Comparison of ENCODE assay signal across 11 cellular contexts in the genomic region with DNA sequence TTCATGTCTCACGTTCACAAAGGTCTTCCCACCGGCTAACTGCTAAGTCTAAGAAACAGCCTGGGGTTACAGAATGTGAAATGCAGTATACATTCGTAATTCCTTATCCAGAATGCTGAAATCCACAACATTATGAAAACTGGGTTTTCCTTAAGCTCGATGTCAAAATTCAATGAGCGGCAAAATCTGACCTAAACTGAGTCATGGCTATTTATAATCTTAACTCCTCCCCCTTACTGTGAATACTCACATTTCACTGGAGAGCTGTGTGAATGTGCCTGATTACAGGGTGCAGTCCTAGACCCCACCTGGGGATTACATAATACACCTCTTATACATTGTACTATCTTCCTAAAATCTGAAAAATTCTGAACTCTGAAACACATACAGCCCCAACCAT.
"Had no signal": no experiment of that assay in that cellular context is flagged by ENCODE, and none has a peak within 500 bp of the region (broad histone marks: within the 10 kb centered on the region; RNA-seq: fewer than 3 reads in every experiment).

No MANE protein-coding gene starts in this region.

- H3K4me3 ChIP-seq: colonic mucosa, thoracic aorta had no signal

- H3K27me3 Mint-ChIP-seq: activated B cell treated with CpG ODN at 0.5 μM for 24 hours; activated CD4-positive, alpha-beta T cell treated with anti-CD3 and anti-CD28 coated beads, Interleukin-2, amount 10 ng/mL, durations not matched to agents 24 days and 14 days; activated T-helper 17 cell treated with anti-CD3 and anti-CD28 coated beads, Interleukin-2, amount 50 U/mL, for 72 hours; stimulated activated naive CD8-positive, alpha-beta T cell treated with anti-CD3 and anti-CD28 coated beads, Interleukin-15, amount 100 ng/mL, for 72 hours had no signal

- H3K9me3 Mint-ChIP-seq: activated B cell treated with CpG ODN at 0.5 μM for 24 hours; activated T-helper 17 cell treated with anti-CD3 and anti-CD28 coated beads, Interleukin-2, amount 50 U/mL, for 72 hours; stimulated activated naive CD8-positive, alpha-beta T cell treated with anti-CD3 and anti-CD28 coated beads, Interleukin-15, amount 100 ng/mL, for 72 hours had no signal

- H3K27ac Mint-ChIP-seq: activated B cell treated with CpG ODN at 0.5 μM for 24 hours; activated CD4-positive, alpha-beta T cell treated with anti-CD3 and anti-CD28 coated beads, Interleukin-2, amount 10 ng/mL, durations not matched to agents 24 days and 14 days; activated naive CD4-positive, alpha-beta T cell treated with anti-CD3 and anti-CD28 coated beads for 36 hours; activated T-helper 17 cell treated with anti-CD3 and anti-CD28 coated beads, Interleukin-2, amount 50 U/mL, for 72 hours; stimulated activated naive CD8-positive, alpha-beta T cell treated with anti-CD3 and anti-CD28 coated beads, Interleukin-15, amount 100 ng/mL, for 72 hours; T-helper 1 cell treated with Interleukin-12 subunit alpha and Interleukin-12 subunit beta and Interleukin-4 antibody, amounts not matched to agents 30 μg/mL and 1 μg/mL, for 36 hours had no signal

- H3K36me3 ChIP-seq: colonic mucosa had no signal

- H3K9me3 ChIP-seq: colonic mucosa, thoracic aorta had no signal

- H3K27me3 ChIP-seq: colonic mucosa had no signal

- H3K4me1 Mint-ChIP-seq: activated B cell treated with CpG ODN at 0.5 μM for 24 hours; stimulated activated naive CD8-positive, alpha-beta T cell treated with anti-CD3 and anti-CD28 coated beads, Interleukin-15, amount 100 ng/mL, for 72 hours had no signal

- ATAC-seq: activated T-helper 17 cell treated with anti-CD3 and anti-CD28 coated beads, Interleukin-2, amount 50 U/mL, for 72 hours; stimulated activated naive CD8-positive, alpha-beta T cell treated with anti-CD3 and anti-CD28 coated beads, Interleukin-15, amount 100 ng/mL, for 72 hours had no signal

- H3K4me3 Mint-ChIP-seq: activated B cell treated with CpG ODN at 0.5 μM for 24 hours; activated CD4-positive, alpha-beta T cell treated with anti-CD3 and anti-CD28 coated beads, Interleukin-2, amount 10 ng/mL, durations not matched to agents 24 days and 14 days; activated naive CD4-positive, alpha-beta T cell treated with anti-CD3 and anti-CD28 coated beads for 36 hours; activated T-helper 17 cell treated with anti-CD3 and anti-CD28 coated beads, Interleukin-2, amount 50 U/mL, for 72 hours; stimulated activated naive CD8-positive, alpha-beta T cell treated with anti-CD3 and anti-CD28 coated beads, Interleukin-15, amount 100 ng/mL, for 72 hours; T-helper 1 cell treated with Interleukin-12 subunit alpha and Interleukin-12 subunit beta and Interleukin-4 antibody, amounts not matched to agents 30 μg/mL and 1 μg/mL, for 36 hours had no signal

- DNase-seq: activated B cell treated with CpG ODN at 0.5 μM for 24 hours; activated CD4-positive, alpha-beta T cell treated with anti-CD3 and anti-CD28 coated beads, Interleukin-2, amount 10 ng/mL, durations not matched to agents 24 days and 14 days; activated CD8-positive, alpha-beta memory T cell treated with anti-CD3 and anti-CD28 coated beads for 24 hours; activated naive CD4-positive, alpha-beta T cell treated with anti-CD3 and anti-CD28 coated beads for 36 hours; colonic mucosa; hippocampal formation; stimulated activated CD4-positive, alpha-beta T cell treated with anti-CD3 and anti-CD28 coated beads, Interleukin-4, amount 100 ng/mL, for 4 hours; stimulated activated naive CD8-positive, alpha-beta T cell treated with anti-CD3 and anti-CD28 coated beads, Interleukin-15, amount 100 ng/mL, for 72 hours had no signal

- H3K4me1 ChIP-seq: colonic mucosa had no signal

- H3K27ac ChIP-seq: colonic mucosa, thoracic aorta had no signal
